ENCODE assay signal across 15 cellular contexts in genomic region chr2:173264152-173264551, GRCh38.
DNase-seq lines count a peak whose midpoint lies in the region; ATAC-seq lines count a peak whose summit lies in the region.
"Had no signal": no experiment of that assay in that cellular context is flagged by ENCODE, and none has a peak within 500 bp of the region (broad histone marks: within the 10 kb centered on the region; RNA-seq: fewer than 3 reads in every experiment).

No MANE protein-coding gene starts in this region.

- H3K4me1 Mint-ChIP-seq in T-helper 2 cell treated with Interferon-gamma antibody and Interleukin-4, amounts not matched to agents 5 μg/mL and 100 μg/mL, for 36 hours (ENCODE audit: low read depth), result peaks cover 14% of the 10 kb centered on the region
- H3K4me1 Mint-ChIP-seq in activated naive CD8-positive, alpha-beta T cell treated with anti-CD3 and anti-CD28 coated beads, Interleukin-2, amount 50 U/mL, for 24 hours, result peaks cover 15% of the 10 kb centered on the region

- H2AFZ ChIP-seq in neuronal stem cell (ENCODE audit: low read length), result peak overlapping the region; percentile 64

- H2BK12ac ChIP-seq in neuronal stem cell (ENCODE audit: low read length), result no peak overlapping the region

- H3K4ac ChIP-seq in neuronal stem cell (ENCODE audit: low read length), result no peak overlapping the region

- no peak overlapping the region for H2BK15ac ChIP-seq in neuronal stem cell (ENCODE audit: low read length)

- no peaks in the 10 kb centered on the region for H3K27me3 Mint-ChIP-seq in T-helper 2 cell treated with Interferon-gamma antibody and Interleukin-4, amounts not matched to agents 5 μg/mL and 100 μg/mL, for 36 hours (ENCODE audit: low read depth)
- H3K27me3 Mint-ChIP-seq in activated naive CD8-positive, alpha-beta T cell treated with anti-CD3 and anti-CD28 coated beads, Interleukin-2, amount 50 U/mL, for 24 hours, result no peaks in the 10 kb centered on the region

- WGBS in HUES64, result 86% methylated on average over 2 of the region's 4 CpGs
- no CpG with 5 or more reads among the region's 4 CpGs for WGBS in neuronal stem cell (ENCODE audit: extremely low coverage in 2 of 2, insufficient read length in 2 of 2, insufficient replicate concordance in 1 of 2), 2 donors

- no peak overlapping the region for H4K8ac ChIP-seq in neuronal stem cell (ENCODE audit: low read depth, low read length)

- no peak overlapping the region for H3K23ac ChIP-seq in neuronal stem cell (ENCODE audit: low read depth, low read length, poor library complexity)

- H3K79me1 ChIP-seq in neuronal stem cell (ENCODE audit: low read depth, low read length), result no peaks in the 10 kb centered on the region

- H2BK5ac ChIP-seq in neuronal stem cell (ENCODE audit: low read length), result no peak overlapping the region

- no peaks in the 10 kb centered on the region for H3K9me3 Mint-ChIP-seq in T-helper 2 cell treated with Interferon-gamma antibody and Interleukin-4, amounts not matched to agents 5 μg/mL and 100 μg/mL, for 36 hours
- peaks cover 4% of the 10 kb centered on the region for H3K9me3 Mint-ChIP-seq in activated naive CD8-positive, alpha-beta T cell treated with anti-CD3 and anti-CD28 coated beads, Interleukin-2, amount 50 U/mL, for 24 hours
- H3K9me3 Mint-ChIP-seq: activated T-helper 2 cell treated with anti-CD3 and anti-CD28 coated beads, Interferon-gamma antibody, Interleukin-2, Interleukin-4, amounts not matched to agents 10 μg/mL and 5 μg/mL and 100 μg/mL, durations not matched to agents 14 hours and 24 hours and 36 hours; neural crest cell had no signal

- no peak for DNase-seq in T-helper 2 cell treated with Interferon-gamma antibody and Interleukin-4, amounts not matched to agents 5 μg/mL and 100 μg/mL, for 36 hours (ENCODE audit: low spot score)
- no peak for DNase-seq in T-helper 2 cell
- DNase-seq in activated naive CD8-positive, alpha-beta T cell treated with anti-CD3 and anti-CD28 coated beads, Interleukin-2, amount 50 U/mL, for 24 hours, result no peak
- DNase-seq in neuronal stem cell (ENCODE audit: low spot score), result no peak
- DNase-seq in GOT3 (lab: John Stamatoyannopoulos, UW), result no peak
- DNase-seq: NCI-H2029, NCI-H526 had no signal

- H3K36me3 ChIP-seq in HUES64 (ENCODE audit: insufficient read depth, low read length), result no peaks in the 10 kb centered on the region
- H3K36me3 ChIP-seq in neuronal stem cell (replicated peaks in 1 of 2; ENCODE audit: control insufficient read depth in 2 of 2, insufficient read depth in 2 of 2, low read length in 2 of 2), result peaks cover 0 to 26% of the 10 kb centered on the region in 2 donors

- H4K91ac ChIP-seq in neuronal stem cell (ENCODE audit: low read depth, low read length, poor library complexity), result no peak overlapping the region

- H3K27me3 ChIP-seq in HUES64 (ENCODE audit: insufficient read depth, low read length), result no peaks in the 10 kb centered on the region
- no peaks in the 10 kb centered on the region for H3K27me3 ChIP-seq in neuronal stem cell (ENCODE audit: control insufficient read depth in 3 of 3, insufficient read depth in 3 of 3, low read depth in 1 of 3, low read length in 3 of 3)
- H3K27me3 ChIP-seq: right atrium auricular region, tibial artery had no signal

- H3K4me3 Mint-ChIP-seq in T-helper 2 cell treated with Interferon-gamma antibody and Interleukin-4, amounts not matched to agents 5 μg/mL and 100 μg/mL, for 36 hours, result peak overlapping the region; percentile 59
- H3K4me3 Mint-ChIP-seq in activated naive CD8-positive, alpha-beta T cell treated with anti-CD3 and anti-CD28 coated beads, Interleukin-2, amount 50 U/mL, for 24 hours, result peak overlapping the region; percentile 15
- H3K4me3 Mint-ChIP-seq: neural crest cell had no signal

- no peak overlapping the region for H3K18ac ChIP-seq in neuronal stem cell (ENCODE audit: low read length)

- H3K9ac ChIP-seq in HUES64 (ENCODE audit: low read depth, low read length) (no peak overlapping the region), neuronal stem cell (ENCODE audit: low read depth, low read length, poor library complexity) (no peak overlapping the region)

- no peak overlapping the region for H2BK120ac ChIP-seq in neuronal stem cell (ENCODE audit: low read depth, low read length)

- no peaks in the 10 kb centered on the region for H3K9me3 ChIP-seq in HUES64 (ENCODE audit: insufficient read depth, low read depth, low read length)
- peaks cover 0 to 3% of the 10 kb centered on the region in 2 donors for H3K9me3 ChIP-seq in neuronal stem cell (replicated peaks in 1 of 2; ENCODE audit: control insufficient read depth in 2 of 2, insufficient read depth in 1 of 2, low read depth in 1 of 2, low read length in 2 of 2)
- H3K9me3 ChIP-seq: right atrium auricular region, tibial artery had no signal

- H3K27ac ChIP-seq in HUES64 (ENCODE audit: low read depth, low read length), result peak overlapping the region; percentile 38; the same call in 1 of the 2 replicates
- H3K27ac ChIP-seq in neuronal stem cell (replicated peaks; ENCODE audit: low read length), result no peak overlapping the region
- H3K27ac ChIP-seq: right atrium auricular region, tibial artery had no signal

- H2AK5ac ChIP-seq in neuronal stem cell (ENCODE audit: low read depth, low read length), result no peak overlapping the region

- no peak overlapping the region for H3K4me3 ChIP-seq in HUES64 (ENCODE audit: low read length)
- no peak overlapping the region for H3K4me3 ChIP-seq in neuronal stem cell (ENCODE audit: low read length in 2 of 2)
- H3K4me3 ChIP-seq: lung, right atrium auricular region, tibial artery had no signal

- no peak for ATAC-seq in activated naive CD8-positive, alpha-beta T cell treated with anti-CD3 and anti-CD28 coated beads, Interleukin-2, amount 50 U/mL, for 24 hours
- ATAC-seq in GM21423 (IDR thresholded peaks at IDR 0.05; ENCODE audit: unreplicated experiment) (no peak), HG03439 (IDR thresholded peaks at IDR 0.05; ENCODE audit: unreplicated experiment) (no peak)

- H3K36me3 Mint-ChIP-seq in T-helper 2 cell treated with Interferon-gamma antibody and Interleukin-4, amounts not matched to agents 5 μg/mL and 100 μg/mL, for 36 hours (ENCODE audit: low read depth), result peaks cover 20% of the 10 kb centered on the region
- H3K36me3 Mint-ChIP-seq in activated naive CD8-positive, alpha-beta T cell treated with anti-CD3 and anti-CD28 coated beads, Interleukin-2, amount 50 U/mL, for 24 hours (ENCODE audit: low read depth), result peaks cover 4% of the 10 kb centered on the region

- no peak overlapping the region for H3K4me2 ChIP-seq in neuronal stem cell (ENCODE audit: insufficient read depth, low read length, poor library complexity, severe bottlenecking)

- H3K27ac Mint-ChIP-seq in T-helper 2 cell treated with Interferon-gamma antibody and Interleukin-4, amounts not matched to agents 5 μg/mL and 100 μg/mL, for 36 hours, result no peak overlapping the region
- H3K27ac Mint-ChIP-seq in activated naive CD8-positive, alpha-beta T cell treated with anti-CD3 and anti-CD28 coated beads, Interleukin-2, amount 50 U/mL, for 24 hours, result no peak overlapping the region

- peaks cover 24% of the 10 kb centered on the region for H3K4me1 ChIP-seq in HUES64 (ENCODE audit: insufficient read depth, low read length)
- peaks cover 4 to 9% of the 10 kb centered on the region in 2 donors for H3K4me1 ChIP-seq in neuronal stem cell (ENCODE audit: control insufficient read depth in 2 of 2, insufficient read depth in 1 of 2, low read depth in 1 of 2, low read length in 2 of 2)
- H3K4me1 ChIP-seq: right atrium auricular region, tibial artery had no signal

- H3K14ac ChIP-seq in neuronal stem cell (ENCODE audit: low read length), result no peak overlapping the region
